8 cellular contexts compared by ENCODE assay signal in genomic region chr17:64129515-64129764, GRCh38. TPM values are rescaled to one million over a fixed set of nuclear protein-coding genes. Genes with fewer than 3 reads are reported as not detected.
DNase-seq lines count a peak whose midpoint lies in the region; ATAC-seq, FAIRE-seq and TF ChIP-seq lines count a peak whose summit lies in the region.

No MANE protein-coding gene starts in this region.

- no peaks in the 10 kb centered on the region for H3K9me3 ChIP-seq in hepatocyte (ENCODE audit: low read depth)

- CTCF ChIA-PET in activated CD4-positive, alpha-beta T cell treated with anti-CD3 and anti-CD28 coated beads, Interleukin-2, amount 10 ng/mL, durations not matched to agents 7 days and 5 days (lab: Charles Lee) = interaction anchor here (0.6 to 16.8 kb wide), 8 partner anchors 11 to 268 kb away, joined by 3 to 225 read pairs (median 4); no protein-coding TSS in a partner anchor

- DNase-seq in activated CD4-positive, alpha-beta T cell treated with anti-CD3 and anti-CD28 coated beads, Interleukin-2, amount 10 ng/mL, durations not matched to agents 7 days and 5 days = no peak
- no peak for DNase-seq in activated CD4-positive, alpha-beta T cell treated with anti-CD3 and anti-CD28 coated beads for 4 hours
- DNase-seq in hepatocyte (ENCODE audit: low spot score) (no peak), T1000 (lab: John Stamatoyannopoulos, UW) (no peak), NCI-H82 (lab: John Stamatoyannopoulos, UW) (no peak), HTR-8/SVneo (ENCODE audit: insufficient read length, low spot score) (no peak)
- no peak for DNase-seq in stimulated activated naive B cell treated with anti-CD40 and anti-IgM and Interleukin-4, amounts not matched to agents 10 μg/mL and 1 μg/mL and 100 μg/mL, for 72 hours

- H3K4me3 Mint-ChIP-seq in activated CD4-positive, alpha-beta T cell treated with anti-CD3 and anti-CD28 coated beads, Interleukin-2, amount 10 ng/mL, durations not matched to agents 7 days and 5 days = peak overlapping the region; percentile 92
- peak overlapping the region; percentile 83 to 84 for H3K4me3 Mint-ChIP-seq in stimulated activated naive B cell treated with anti-CD40 and anti-IgM and Interleukin-4, amounts not matched to agents 10 μg/mL and 1 μg/mL and 100 μg/mL, for 72 hours

- no peak for FAIRE-seq in HTR-8/SVneo (lab: Jason Lieb, UNC)

- H3K9me2 ChIP-seq in hepatocyte (replicated peaks; ENCODE audit: insufficient read depth) = no peaks in the 10 kb centered on the region

- H4K20me1 ChIP-seq in hepatocyte (ENCODE audit: insufficient read depth, poor library complexity, severe bottlenecking) = peaks cover 14% of the 10 kb centered on the region

- peak overlapping the region; percentile 69 for H2AFZ ChIP-seq in hepatocyte

- peak overlapping the region; percentile 92 for H3K4me2 ChIP-seq in hepatocyte

- TF ChIP-seq CTCF in VCaP (conservative IDR thresholded peaks at IDR 0.05) (no peak), hepatocyte (IDR thresholded peaks at IDR 0.05; ENCODE audit: poor library complexity) (no peak)

- H3K36me3 ChIP-seq in hepatocyte (replicated peaks; ENCODE audit: insufficient read depth, low read depth) = no peaks in the 10 kb centered on the region

- no peak for ATAC-seq in stimulated activated naive B cell treated with anti-CD40 and anti-IgM and Interleukin-4, amounts not matched to agents 10 μg/mL and 1 μg/mL and 100 μg/mL, for 72 hours (replicated peaks)

- H3K27ac ChIP-seq in VCaP (peak overlapping the region; percentile 91), hepatocyte (peak overlapping the region; percentile 95)

- H3K4me1 ChIP-seq in hepatocyte (ENCODE audit: insufficient read depth) = peaks cover 26% of the 10 kb centered on the region

- peak overlapping the region; percentile 92 for H3K27ac Mint-ChIP-seq in activated CD4-positive, alpha-beta T cell treated with anti-CD3 and anti-CD28 coated beads, Interleukin-2, amount 10 ng/mL, durations not matched to agents 7 days and 5 days
- no peak overlapping the region for H3K27ac Mint-ChIP-seq in stimulated activated naive B cell treated with anti-CD40 and anti-IgM and Interleukin-4, amounts not matched to agents 10 μg/mL and 1 μg/mL and 100 μg/mL, for 72 hours

- POLR2A ChIA-PET in activated CD4-positive, alpha-beta T cell treated with anti-CD3 and anti-CD28 coated beads, Interleukin-2, amount 10 ng/mL, durations not matched to agents 7 days and 5 days (lab: Charles Lee) = interaction anchor here (0.6 to 2.4 kb wide), 3 partner anchors 16 to 228 kb away, joined by 3 to 8 read pairs (median 7); no protein-coding TSS in a partner anchor

- peak overlapping the region; percentile 54 for H3K4me3 ChIP-seq in hepatocyte

- H3K4me1 Mint-ChIP-seq in activated CD4-positive, alpha-beta T cell treated with anti-CD3 and anti-CD28 coated beads, Interleukin-2, amount 10 ng/mL, durations not matched to agents 7 days and 5 days = peaks cover 57% of the 10 kb centered on the region
- H3K4me1 Mint-ChIP-seq in stimulated activated naive B cell treated with anti-CD40 and anti-IgM and Interleukin-4, amounts not matched to agents 10 μg/mL and 1 μg/mL and 100 μg/mL, for 72 hours = peaks cover 27 to 43% of the 10 kb centered on the region in 2 donors

- no peaks in the 10 kb centered on the region for H3K27me3 ChIP-seq in hepatocyte

- H3K27me3 Mint-ChIP-seq in activated CD4-positive, alpha-beta T cell treated with anti-CD3 and anti-CD28 coated beads, Interleukin-2, amount 10 ng/mL, durations not matched to agents 7 days and 5 days = no peaks in the 10 kb centered on the region
- no peaks in the 10 kb centered on the region for H3K27me3 Mint-ChIP-seq in stimulated activated naive B cell treated with anti-CD40 and anti-IgM and Interleukin-4, amounts not matched to agents 10 μg/mL and 1 μg/mL and 100 μg/mL, for 72 hours

- H3K36me3 Mint-ChIP-seq in activated CD4-positive, alpha-beta T cell treated with anti-CD3 and anti-CD28 coated beads, Interleukin-2, amount 10 ng/mL, durations not matched to agents 7 days and 5 days (ENCODE audit: low read depth) = peaks cover 34% of the 10 kb centered on the region
- peaks cover 2 to 4% of the 10 kb centered on the region in 2 donors for H3K36me3 Mint-ChIP-seq in stimulated activated naive B cell treated with anti-CD40 and anti-IgM and Interleukin-4, amounts not matched to agents 10 μg/mL and 1 μg/mL and 100 μg/mL, for 72 hours

- WGBS in hepatocyte (ENCODE audit: low lambda C conversion rate, missing lambda C conversion rate) = under 1% methylated on average over 31 of the region's 31 CpGs

- H3K9me3 Mint-ChIP-seq in activated CD4-positive, alpha-beta T cell treated with anti-CD3 and anti-CD28 coated beads, Interleukin-2, amount 10 ng/mL, durations not matched to agents 7 days and 5 days = peaks cover 1% of the 10 kb centered on the region
- H3K9me3 Mint-ChIP-seq in stimulated activated naive B cell treated with anti-CD40 and anti-IgM and Interleukin-4, amounts not matched to agents 10 μg/mL and 1 μg/mL and 100 μg/mL, for 72 hours = no peaks in the 10 kb centered on the region

- H3K79me2 ChIP-seq in hepatocyte = peaks cover 50% of the 10 kb centered on the region

RNA-seq across cellular contexts. Expression of gene ERN1, which starts 0.5 kb away (rescaled TPM):
- 10 to 100 TPM; 50.1 to 57.5 TPM for total RNA-seq in activated CD4-positive, alpha-beta T cell treated with anti-CD3 and anti-CD28 coated beads, Interleukin-2, amount 10 ng/mL, durations not matched to agents 7 days and 5 days
- total RNA-seq in hepatocyte = 10.3 and 14.3 TPM in 2 replicates
- 16.5 and 19.4 TPM in 2 replicates for polyA plus RNA-seq in hepatocyte
